Comparison of ENCODE assay signal across 24 cellular contexts in the genomic region with DNA sequence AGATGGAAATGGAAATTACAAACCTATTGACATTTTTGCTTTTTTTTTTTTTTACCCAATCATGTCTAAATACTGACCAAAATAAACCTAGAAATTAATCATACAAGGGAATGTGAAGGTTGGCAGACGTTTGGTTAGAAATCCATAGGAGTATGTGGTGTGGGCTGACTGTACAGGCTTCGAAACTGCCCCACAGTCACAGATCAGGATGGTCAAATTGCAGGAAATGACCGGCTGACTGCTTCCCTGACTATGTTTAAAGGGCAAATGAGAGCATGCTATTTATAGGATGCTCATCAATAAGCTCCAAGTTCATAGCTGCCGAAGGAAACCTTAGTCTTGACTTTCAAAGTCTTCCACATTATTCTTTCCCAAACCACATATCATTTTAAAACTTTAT.
A peak's percentile ranks its signal among the peaks of the same experiment; 100 is the strongest.
DNase-seq lines count a peak whose midpoint lies in the region; ATAC-seq and TF ChIP-seq lines count a peak whose summit lies in the region.
"Had no signal": no experiment of that assay in that cellular context is flagged by ENCODE, and none has a peak within 500 bp of the region (broad histone marks: within the 10 kb centered on the region; RNA-seq: fewer than 3 reads in every experiment).

No MANE protein-coding gene starts in this region.

- ATAC-seq in HG02840 (IDR thresholded peaks at IDR 0.05; ENCODE audit: low FRiP score, unreplicated experiment), result no peak
- ATAC-seq: body of pancreas, foreskin keratinocyte, K562, lower lobe of right lung, T-cell had no signal

- no peaks in the 10 kb centered on the region for H3K36me3 ChIP-seq in SK-N-SH (replicated peaks in 1 of 2; ENCODE audit: control insufficient read depth in 1 of 2, insufficient read depth in 2 of 2, low read length in 1 of 2)
- H3K36me3 ChIP-seq: colonic mucosa, HAP-1, lower lobe of right lung, sigmoid colon had no signal

- CTCF ChIA-PET in SK-N-SH (lab: Yijun Ruan, JAX), result interaction anchor here (0.6 to 1.2 kb wide), 3 partner anchors 42 to 909 kb away, joined by 3 to 5 read pairs (median 3); no protein-coding TSS in a partner anchor

- DNase-seq in GM04503 (ENCODE audit: low read depth) (peak; percentile 14), SK-N-SH (no peak), fibroblast of gingiva (ENCODE audit: low read depth) (peak; percentile 76), skeletal muscle cell (ENCODE audit: low read depth) (peak; percentile 48), H4 (ENCODE audit: low spot score) (no peak), NCI-H1417 (lab: John Stamatoyannopoulos, UW) (no peak), cortex of kidney (lab: John Stamatoyannopoulos, UW) (no peak)
- DNase-seq: activated CD4-positive, alpha-beta T cell treated with anti-CD3 and anti-CD28 coated beads for 1 hour; body of pancreas; colonic mucosa; foreskin keratinocyte; hypothalamus; lower lobe of right lung; MV-4-11; NCI-H2029; NCI-H345; NCI-H82; OCI-M1; SHP77 treated with DMSO at 0.1 percent for 48 hours; sigmoid colon; T-cell had no signal

- TF ChIP-seq CTCF in SK-N-SH (IDR thresholded peaks at IDR 0.05), result no peak

- H3K4me2 ChIP-seq in SK-N-SH, result no peak overlapping the region

- H3K27me3 ChIP-seq in SK-N-SH (ENCODE audit: insufficient read depth), result no peaks in the 10 kb centered on the region
- H3K27me3 ChIP-seq: body of pancreas, colonic mucosa, foreskin keratinocyte, sigmoid colon had no signal

- peaks cover 40% of the 10 kb centered on the region for H3F3A ChIP-seq in SK-N-SH (replicated peaks; ENCODE audit: insufficient read depth)

- peak in 1 of 2 experiments; percentile 74; a peak in 2 of 4 replicates for TF ChIP-seq EP300 in SK-N-SH (IDR thresholded peaks at IDR 0.05; ENCODE audit: borderline replicate concordance in 1 of 2, low read depth in 1 of 2, low read length in 1 of 2)

- H4K20me1 ChIP-seq in SK-N-SH (ENCODE audit: insufficient read depth), result no peaks in the 10 kb centered on the region

- H2AFZ ChIP-seq in SK-N-SH (ENCODE audit: low read depth), result no peak overlapping the region

- TF ChIP-seq RAD21 in SK-N-SH (IDR thresholded peaks at IDR 0.05; ENCODE audit: low read length), result no peak

- H3K4me3 ChIP-seq in SK-N-SH (ENCODE audit: low read depth in 2 of 2, low read length in 1 of 2) (no peak overlapping the region), skeletal muscle cell (ENCODE audit: low read depth, low read length) (no peak overlapping the region)
- H3K4me3 ChIP-seq: body of pancreas, colonic mucosa, HAP-1, K562, lower lobe of right lung, sigmoid colon had no signal

- H3K9me2 ChIP-seq in SK-N-SH, result no peaks in the 10 kb centered on the region

- H3K9ac ChIP-seq in SK-N-SH, result no peak overlapping the region

- peak overlapping the region in 1 of 2 experiments; percentile 46; a peak in 2 of 4 replicates for H3K27ac ChIP-seq in SK-N-SH (ENCODE audit: low read depth in 2 of 2, low read length in 1 of 2)
- H3K27ac ChIP-seq: body of pancreas, colonic mucosa, foreskin keratinocyte, lower lobe of right lung, sigmoid colon had no signal

- WGBS in SK-N-SH (ENCODE audit: low lambda C conversion rate), result 27% methylated on average over 4 of the region's 4 CpGs

- POLR2A ChIA-PET in SK-N-SH (lab: Yijun Ruan, JAX), result no interaction called here

- H3K9me3 ChIP-seq in SK-N-SH, result 0 out of 2 replicates have a peak, but pooled peaks cover 3% of the 10 kb centered on the region
- H3K9me3 ChIP-seq: body of pancreas, colonic mucosa, HAP-1, lower lobe of right lung, sigmoid colon had no signal

- H3K79me2 ChIP-seq in SK-N-SH (ENCODE audit: insufficient read depth), result no peaks in the 10 kb centered on the region

- peaks cover 0 to 28% of the 10 kb centered on the region in 2 experiments for H3K4me1 ChIP-seq in SK-N-SH (ENCODE audit: control insufficient read depth in 1 of 2, insufficient read depth in 2 of 2, low read depth in 1 of 2, low read length in 1 of 2)
- H3K4me1 ChIP-seq: body of pancreas, colonic mucosa, lower lobe of right lung had no signal

TF ChIP-seq in SK-N-SH, 30 proteins besides CTCF, POLR2A, EP300 and RAD21:
- TF ChIP-seq TCF12 (IDR thresholded peaks at IDR 0.05) (peak; percentile 51; the same call in 1 of the 2 replicates), MEF2A (IDR thresholded peaks at IDR 0.05; ENCODE audit: borderline replicate concordance, low read depth) (peak; percentile 82), GABPA (IDR thresholded peaks at IDR 0.05; ENCODE audit: low read depth) (peak; percentile 24; the same call in 1 of the 2 replicates), RXRA (IDR thresholded peaks at IDR 0.05; ENCODE audit: borderline replicate concordance, low read depth) (peak; percentile 28; the same call in 1 of the 2 replicates), TEAD4 (IDR thresholded peaks at IDR 0.05; ENCODE audit: borderline replicate concordance, insufficient read depth) (0 out of 2 replicates have a peak, but pooled peaks have one; percentile 40), YY1 (IDR thresholded peaks at IDR 0.05; ENCODE audit: low read depth) (no peak), JUND (IDR thresholded peaks at IDR 0.05) (peak; percentile 33), NRF1 (IDR thresholded peaks at IDR 0.05; ENCODE audit: low read depth, low read length) (no peak), FOSL2 (IDR thresholded peaks at IDR 0.05; ENCODE audit: borderline replicate concordance, low read depth) (peak; percentile 24; the same call in 1 of the 2 replicates), FOXM1 (IDR thresholded peaks at IDR 0.05; ENCODE audit: low read depth) (0 out of 2 replicates have a peak, but pooled peaks have one; percentile 33), CHD2 (IDR thresholded peaks at IDR 0.05; ENCODE audit: low read length, partially characterized antibody) (no peak)
- TF ChIP-seq, protein P1, sequence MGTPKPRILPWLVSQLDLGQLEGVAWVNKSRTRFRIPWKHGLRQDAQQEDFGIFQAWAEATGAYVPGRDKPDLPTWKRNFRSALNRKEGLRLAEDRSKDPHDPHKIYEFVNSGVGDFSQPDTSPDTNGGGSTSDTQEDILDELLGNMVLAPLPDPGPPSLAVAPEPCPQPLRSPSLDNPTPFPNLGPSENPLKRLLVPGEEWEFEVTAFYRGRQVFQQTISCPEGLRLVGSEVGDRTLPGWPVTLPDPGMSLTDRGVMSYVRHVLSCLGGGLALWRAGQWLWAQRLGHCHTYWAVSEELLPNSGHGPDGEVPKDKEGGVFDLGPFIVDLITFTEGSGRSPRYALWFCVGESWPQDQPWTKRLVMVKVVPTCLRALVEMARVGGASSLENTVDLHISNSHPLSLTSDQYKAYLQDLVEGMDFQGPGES (IDR thresholded peaks at IDR 0.05; ENCODE audit: low read depth, low read length), result no peak
- TF ChIP-seq, protein P2, sequence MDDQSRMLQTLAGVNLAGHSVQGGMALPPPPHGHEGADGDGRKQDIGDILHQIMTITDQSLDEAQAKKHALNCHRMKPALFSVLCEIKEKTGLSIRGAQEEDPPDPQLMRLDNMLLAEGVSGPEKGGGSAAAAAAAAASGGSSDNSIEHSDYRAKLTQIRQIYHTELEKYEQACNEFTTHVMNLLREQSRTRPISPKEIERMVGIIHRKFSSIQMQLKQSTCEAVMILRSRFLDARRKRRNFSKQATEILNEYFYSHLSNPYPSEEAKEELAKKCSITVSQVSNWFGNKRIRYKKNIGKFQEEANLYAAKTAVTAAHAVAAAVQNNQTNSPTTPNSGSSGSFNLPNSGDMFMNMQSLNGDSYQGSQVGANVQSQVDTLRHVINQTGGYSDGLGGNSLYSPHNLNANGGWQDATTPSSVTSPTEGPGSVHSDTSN (IDR thresholded peaks at IDR 0.05), result peak; percentile 67; the same call in 1 of the 2 replicates
- TF ChIP-seq, protein P3, sequence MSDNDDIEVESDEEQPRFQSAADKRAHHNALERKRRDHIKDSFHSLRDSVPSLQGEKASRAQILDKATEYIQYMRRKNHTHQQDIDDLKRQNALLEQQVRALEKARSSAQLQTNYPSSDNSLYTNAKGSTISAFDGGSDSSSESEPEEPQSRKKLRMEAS (IDR thresholded peaks at IDR 0.05; ENCODE audit: low read depth), result 0 out of 2 replicates have a peak, but pooled peaks have one; percentile 49

Comparison
In these comparisons a context has a peak if more than half of its experiments do, and no peak if none do; other contexts are left out.
1. DNase-seq: peak in GM04503 (single experiment), fibroblast of gingiva (single experiment) and skeletal muscle cell (single experiment); none in SK-N-SH (single experiment), H4 (single experiment), NCI-H1417 (0 of 3) and cortex of kidney (single experiment).